8 cellular contexts compared by ENCODE assay signal in the genomic region with DNA sequence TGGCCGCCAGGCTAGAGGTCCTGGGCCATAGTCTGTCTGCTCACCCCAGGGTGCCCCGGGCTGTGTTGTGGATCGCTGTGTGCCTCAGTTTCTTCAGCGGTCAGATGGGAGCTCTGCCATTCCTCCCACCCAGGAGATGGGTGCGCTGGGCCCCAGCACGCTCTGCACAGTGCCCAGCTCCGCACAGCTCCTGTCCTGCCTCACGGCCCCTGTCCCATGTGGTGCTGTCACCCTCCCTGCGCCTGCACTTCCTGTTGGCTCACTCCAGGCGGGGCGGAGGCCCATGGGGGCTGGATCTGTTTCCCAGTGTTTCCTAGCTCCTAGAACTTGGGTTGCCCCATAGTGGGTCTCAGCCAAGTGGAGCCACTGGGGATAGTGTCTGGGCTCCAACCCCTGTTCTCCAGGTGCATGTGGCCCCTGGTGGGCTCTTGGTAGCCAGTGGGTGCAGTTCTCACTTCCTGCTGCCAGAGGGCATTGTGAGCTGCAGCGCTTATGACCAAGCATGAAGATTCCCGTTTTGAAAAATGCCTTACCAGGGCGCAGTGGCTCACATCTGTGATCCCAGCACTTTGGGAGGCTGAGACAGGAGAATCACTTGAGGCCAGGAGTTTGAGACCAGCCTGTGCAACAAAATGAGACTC.
A peak's percentile ranks its signal among the peaks of the same experiment; 100 is the strongest.
DNase-seq lines count a peak whose midpoint lies in the region; ATAC-seq, FAIRE-seq and TF ChIP-seq lines count a peak whose summit lies in the region.

No MANE protein-coding gene starts in this region.

- H3K4me2 ChIP-seq in endothelial cell of umbilical vein (ENCODE audit: insufficient read depth, low read length), result no peak overlapping the region

- DNase-seq in activated CD8-positive, alpha-beta memory T cell treated with anti-CD3 and anti-CD28 coated beads for 24 hours, result peak; percentile 59
- DNase-seq in activated CD8-positive, alpha-beta memory T cell treated with anti-CD3 and anti-CD28 coated beads, Interleukin-2, amount 50 U/mL, for 48 hours, result no peak
- DNase-seq in NCI-H460 (ENCODE audit: extremely low read depth, low read depth), result peak; percentile 27
- DNase-seq in endothelial cell of umbilical vein (ENCODE audit: low read depth, low spot score), result no peak
- DNase-seq in psoas muscle, result no peak
- DNase-seq in islet precursor cell, result no peak

- no peak overlapping the region for H3K4me3 ChIP-seq in endothelial cell of umbilical vein (replicated peaks in 1 of 3; ENCODE audit: insufficient read depth in 1 of 3, low read depth in 1 of 3, low read length in 3 of 3)
- no peak overlapping the region for H3K4me3 ChIP-seq in psoas muscle

- POLR2A ChIA-PET in endothelial cell of umbilical vein (lab: Charles Lee), result no interaction called here

- ATAC-seq in psoas muscle (peak in 2 of 4 donors; percentile 9 to 16), HG02798 (IDR thresholded peaks at IDR 0.05; ENCODE audit: poor library complexity, unreplicated experiment) (no peak), HG02981 (IDR thresholded peaks at IDR 0.05; ENCODE audit: unreplicated experiment) (no peak)

- no peak for FAIRE-seq in endothelial cell of umbilical vein (lab: Jason Lieb, UNC)

- CTCF ChIA-PET in endothelial cell of umbilical vein (lab: Charles Lee), result interaction anchor here (0.7 to 2.5 kb wide), 8 partner anchors 8 to 229 kb away, joined by 3 to 13 read pairs (median 4); no protein-coding TSS in a partner anchor

- no peak for TF ChIP-seq POLR2A in endothelial cell of umbilical vein (IDR thresholded peaks at IDR 0.05; ENCODE audit: low read depth, low read length)

- H3K9me1 ChIP-seq in endothelial cell of umbilical vein (replicated peaks; ENCODE audit: control insufficient read depth, extremely low read depth, insufficient read depth, low read length), result no peaks in the 10 kb centered on the region

- no peak overlapping the region for H3K9ac ChIP-seq in endothelial cell of umbilical vein (replicated peaks; ENCODE audit: extremely low read depth, insufficient read depth, low read length)

- no peaks in the 10 kb centered on the region for H3K9me3 ChIP-seq in endothelial cell of umbilical vein (replicated peaks; ENCODE audit: control insufficient read depth, insufficient read depth, low read length)
- no peaks in the 10 kb centered on the region for H3K9me3 ChIP-seq in psoas muscle

- H3K36me3 ChIP-seq in endothelial cell of umbilical vein (ENCODE audit: control insufficient read depth in 2 of 2, extremely low read depth in 1 of 2, insufficient read depth in 2 of 2, low read length in 2 of 2) (peaks cover 0 to 16% of the 10 kb centered on the region in 2 experiments), psoas muscle (ENCODE audit: insufficient read depth in 1 of 2, low read depth in 1 of 2) (peaks cover 3 to 24% of the 10 kb centered on the region in 2 donors)

- H3K27ac ChIP-seq in endothelial cell of umbilical vein (ENCODE audit: insufficient read depth, low read depth, low read length) (no peak overlapping the region), psoas muscle (no peak overlapping the region)

- H4K20me1 ChIP-seq in endothelial cell of umbilical vein (replicated peaks; ENCODE audit: control insufficient read depth, extremely low read depth, insufficient read depth, low read length), result no peaks in the 10 kb centered on the region

- H3K27me3 ChIP-seq in endothelial cell of umbilical vein (ENCODE audit: control insufficient read depth in 2 of 2, insufficient read depth in 2 of 2, low read length in 2 of 2), result no peaks in the 10 kb centered on the region
- no peaks in the 10 kb centered on the region for H3K27me3 ChIP-seq in psoas muscle (ENCODE audit: insufficient read depth in 3 of 3, low read length in 2 of 3)

- 66 to 84% (median 76%) methylated on average over 14 of the region's 14 CpGs for WGBS in psoas muscle, 3 donors

- BruUV-seq in endothelial cell of umbilical vein (replicated peaks; lab: Mats Ljungman, UMichigan), result no TSS peak

- intact Hi-C loops in endothelial cell of umbilical vein (cut with micrococcal nuclease) (no loop called here), psoas muscle (cut with DNase I) (loop anchor here in 1 of 2 donors (10.0 kb wide), 2 partner anchors 124 to 224 kb away; no protein-coding TSS in a partner anchor)

- H3K79me2 ChIP-seq in endothelial cell of umbilical vein (ENCODE audit: control insufficient read depth, insufficient read depth, low read length), result no peaks in the 10 kb centered on the region

- dilution Hi-C loops in endothelial cell of umbilical vein (cut with MboI; ENCODE audit: extremely low pct_ligation_motif_present, low sequenced_read_pairs), result no loop called here

- TF ChIP-seq CTCF in endothelial cell of umbilical vein (IDR thresholded peaks at IDR 0.05; ENCODE audit: extremely low read depth in 1 of 2, insufficient read depth in 1 of 2, low read depth in 1 of 2, low read length in 2 of 2), result peak; percentile 44 to 51
- peak; percentile 54 for TF ChIP-seq CTCF in psoas muscle (IDR thresholded peaks at IDR 0.05)

- no peak overlapping the region for H2AFZ ChIP-seq in endothelial cell of umbilical vein (ENCODE audit: low read depth, low read length)

- H3K4me1 ChIP-seq in endothelial cell of umbilical vein (ENCODE audit: control insufficient read depth, extremely low read depth, insufficient read depth, low read length) (peaks cover 5% of the 10 kb centered on the region), psoas muscle (peaks cover 43% of the 10 kb centered on the region)

TF ChIP-seq in endothelial cell of umbilical vein, 7 proteins besides CTCF, POLR2A, EP300 and RAD21:
- TF ChIP-seq MYC (IDR thresholded peaks at IDR 0.05; ENCODE audit: low read depth, low read length), result no peak

Comparison
In these comparisons a context has a peak if more than half of its experiments do, and no peak if none do; other contexts are left out.
1. DNase-seq: peak in activated CD8-positive, alpha-beta memory T cell treated with anti-CD3 and anti-CD28 coated beads for 24 hours (single experiment) and NCI-H460 (single experiment); none in activated CD8-positive, alpha-beta memory T cell treated with anti-CD3 and anti-CD28 coated beads, Interleukin-2, amount 50 U/mL, for 48 hours (single experiment), endothelial cell of umbilical vein (single experiment), psoas muscle (0 of 2) and islet precursor cell (single experiment).